1 cellular context compared by ENCODE assay signal in genomic region chr16:30677931-30678585, GRCh38.
TF ChIP-seq lines count a peak whose summit lies in the region.

No MANE protein-coding gene starts in this region.

TF ChIP-seq in K562, 482 proteins besides CTCF, POLR2A, EP300 and RAD21:
- TF ChIP-seq, protein P1, sequence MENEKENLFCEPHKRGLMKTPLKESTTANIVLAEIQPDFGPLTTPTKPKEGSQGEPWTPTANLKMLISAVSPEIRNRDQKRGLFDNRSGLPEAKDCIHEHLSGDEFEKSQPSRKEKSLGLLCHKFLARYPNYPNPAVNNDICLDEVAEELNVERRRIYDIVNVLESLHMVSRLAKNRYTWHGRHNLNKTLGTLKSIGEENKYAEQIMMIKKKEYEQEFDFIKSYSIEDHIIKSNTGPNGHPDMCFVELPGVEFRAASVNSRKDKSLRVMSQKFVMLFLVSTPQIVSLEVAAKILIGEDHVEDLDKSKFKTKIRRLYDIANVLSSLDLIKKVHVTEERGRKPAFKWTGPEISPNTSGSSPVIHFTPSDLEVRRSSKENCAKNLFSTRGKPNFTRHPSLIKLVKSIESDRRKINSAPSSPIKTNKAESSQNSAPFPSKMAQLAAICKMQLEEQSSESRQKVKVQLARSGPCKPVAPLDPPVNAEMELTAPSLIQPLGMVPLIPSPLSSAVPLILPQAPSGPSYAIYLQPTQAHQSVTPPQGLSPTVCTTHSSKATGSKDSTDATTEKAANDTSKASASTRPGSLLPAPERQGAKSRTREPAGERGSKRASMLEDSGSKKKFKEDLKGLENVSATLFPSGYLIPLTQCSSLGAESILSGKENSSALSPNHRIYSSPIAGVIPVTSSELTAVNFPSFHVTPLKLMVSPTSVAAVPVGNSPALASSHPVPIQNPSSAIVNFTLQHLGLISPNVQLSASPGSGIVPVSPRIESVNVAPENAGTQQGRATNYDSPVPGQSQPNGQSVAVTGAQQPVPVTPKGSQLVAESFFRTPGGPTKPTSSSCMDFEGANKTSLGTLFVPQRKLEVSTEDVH (IDR thresholded peaks at IDR 0.05; ENCODE audit: low read depth, partially characterized antibody) = no peak
- TF ChIP-seq ZFX (CRISPR knock-in tag; IDR thresholded peaks at IDR 0.05) = 0 out of 2 replicates have a peak, but pooled peaks have one; percentile 31
TF ChIP-seq in K562: peak in this region for 1.
